In the genomic region with DNA sequence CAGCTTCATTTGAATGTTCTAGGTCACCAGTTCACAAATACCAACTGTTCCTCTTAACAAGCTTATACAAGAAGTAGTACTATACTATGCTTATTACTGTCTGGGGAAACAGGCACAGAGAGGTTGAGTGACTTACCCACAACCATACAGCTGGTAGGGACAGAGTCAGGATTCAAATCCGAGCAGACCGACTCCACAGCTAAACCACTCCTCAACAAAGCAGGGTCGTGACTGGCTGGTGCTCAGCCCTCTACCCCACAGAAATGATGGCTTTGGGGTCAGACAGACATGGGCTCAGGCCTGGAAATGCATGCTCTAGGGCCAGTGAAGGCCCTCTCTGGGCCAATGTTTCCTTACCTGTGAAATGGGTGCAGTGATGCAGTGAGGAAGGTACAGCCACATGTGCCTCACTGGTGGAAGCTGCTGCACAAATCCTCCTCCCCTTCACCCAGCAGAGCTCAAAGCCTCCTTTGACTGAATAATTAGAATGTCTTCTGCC, we compare ENCODE assay signal across 17 cellular contexts.
DNase-seq lines count a peak whose midpoint lies in the region; ATAC-seq, FAIRE-seq and TF ChIP-seq lines count a peak whose summit lies in the region.
"Had no signal": no experiment of that assay in that cellular context is flagged by ENCODE, and none has a peak within 500 bp of the region (broad histone marks: within the 10 kb centered on the region; RNA-seq: fewer than 3 reads in every experiment).

No MANE protein-coding gene starts in this region.

- H2AFZ ChIP-seq in HepG2 (ENCODE audit: low read length), result no peak overlapping the region

- H3K4me1 Mint-ChIP-seq in MCF 10A (ENCODE audit: insufficient read depth, unreplicated experiment), result peaks cover 50% of the 10 kb centered on the region
- peaks cover 5% of the 10 kb centered on the region for H3K4me1 Mint-ChIP-seq in activated T-cell treated with anti-CD3 and anti-CD28 coated beads, Interleukin-2, amount 50 U/mL, for 24 hours (ENCODE audit: low read depth)
- H3K4me1 Mint-ChIP-seq: T-cell had no signal

- H3K27me3 ChIP-seq in HepG2 (ENCODE audit: control insufficient read depth in 1 of 2, insufficient read depth in 2 of 2, low read length in 2 of 2) (peaks cover 2 to 25% of the 10 kb centered on the region in 2 experiments; a peak in 4 of 5 replicates), right lobe of liver (no peaks in the 10 kb centered on the region)

- TF ChIP-seq CTCF in HepG2 (CRISPR knock-in tag; IDR thresholded peaks at IDR 0.05), result no peak
- no peak for TF ChIP-seq CTCF in right lobe of liver (IDR thresholded peaks at IDR 0.05)
- no peak for TF ChIP-seq CTCF in MCF 10A (IDR thresholded peaks at IDR 0.05; ENCODE audit: unreplicated experiment)

- no peak for TF ChIP-seq POLR2A in HepG2 (IDR thresholded peaks at IDR 0.05; ENCODE audit: insufficient read depth in 1 of 2, low read depth in 2 of 2, low read length in 2 of 2)
- TF ChIP-seq POLR2A in right lobe of liver (IDR thresholded peaks at IDR 0.05), result no peak

- no peak for TF ChIP-seq EP300 in HepG2 (IDR thresholded peaks at IDR 0.05; ENCODE audit: low read depth in 2 of 2, low read length in 2 of 2)
- TF ChIP-seq EP300 in HepG2 (CRISPR knock-in tag; IDR thresholded peaks at IDR 0.05; ENCODE audit: borderline replicate concordance), result no peak

- peak overlapping the region; percentile 57 for H3K27ac Mint-ChIP-seq in MCF 10A (ENCODE audit: low read depth, unreplicated experiment)
- H3K27ac Mint-ChIP-seq in activated T-cell treated with anti-CD3 and anti-CD28 coated beads, Interleukin-2, amount 50 U/mL, for 24 hours, result no peak overlapping the region
- H3K27ac Mint-ChIP-seq: T-cell had no signal

- intact Hi-C loops in HepG2 (cut with micrococcal nuclease; ENCODE audit: unreplicated experiment) (no loop called here), right lobe of liver (cut with DNase I) (loop anchor here in 1 of 2 donors (10.0 kb wide), 2 partner anchors 49 to 109 kb away; no protein-coding TSS in a partner anchor), MCF 10A (cut with micrococcal nuclease) (no loop called here)

- no peak for DNase-seq in HepG2 (ENCODE audit: low spot score)
- DNase-seq in right lobe of liver, result no peak
- no peak for DNase-seq in MCF 10A (ENCODE audit: unreplicated experiment)
- no peak for DNase-seq in activated gamma-delta T cell (lab: John Stamatoyannopoulos, UW)
- DNase-seq in activated T-cell treated with anti-CD3 and anti-CD28 coated beads, Interleukin-2, amount 50 U/mL, for 24 hours, result no peak
- DNase-seq in UCSD-AML1 (lab: John Stamatoyannopoulos, UW; ENCODE audit: unreplicated experiment), result no peak
- DNase-seq in NCI-H345 treated with DMSO at 0.1 percent for 48 hours (lab: John Stamatoyannopoulos, UW; ENCODE audit: unreplicated experiment), result no peak
- DNase-seq: activated CD4-positive, alpha-beta T cell treated with anti-CD3 and anti-CD28 coated beads, Interleukin-2, amount 10 ng/mL, durations not matched to agents 24 days and 14 days; activated effector memory CD4-positive, alpha-beta T cell treated with Interleukin-2 at 50 U/mL for 16 hours; caudate nucleus; MV-4-11; naive thymus-derived CD8-positive, alpha-beta T cell; NCI-H187 treated with DMSO at 0.1 percent for 48 hours; small intestine; stimulated activated CD4-positive, alpha-beta T cell treated with anti-CD3 and anti-CD28 coated beads, Interleukin-4, amount 100 ng/mL, for 24 hours had no signal

- 82% methylated on average over 3 of the region's 3 CpGs for WGBS in HepG2 (ENCODE audit: low lambda C conversion rate)
- WGBS in right lobe of liver (ENCODE audit: insufficient coverage, low coverage, low lambda C conversion rate, missing lambda C conversion rate), result 92% methylated on average over 3 of the region's 3 CpGs
- 90 to 92% methylated on average over 3 of the region's 3 CpGs for WGBS in mesodermal cell (ENCODE audit: insufficient coverage in 2 of 2), 2 experiments

- H3K4me2 ChIP-seq in HepG2 (ENCODE audit: low read depth, low read length), result no peak overlapping the region

- POLR2A ChIA-PET in HepG2 (lab: Yijun Ruan, JAX), result no interaction called here
- POLR2A ChIA-PET in MCF 10A (lab: Yijun Ruan, JAX), result interaction anchor here (0.6 to 2.3 kb wide), 5 partner anchors 15 to 335 kb away, joined by 3 to 6 read pairs (median 3); a partner anchor contains a TSS

- no peaks in the 10 kb centered on the region for H3K9me3 Mint-ChIP-seq in MCF 10A (ENCODE audit: unreplicated experiment)
- H3K9me3 Mint-ChIP-seq in activated T-cell treated with anti-CD3 and anti-CD28 coated beads, Interleukin-2, amount 50 U/mL, for 24 hours, result peaks cover 4% of the 10 kb centered on the region
- H3K9me3 Mint-ChIP-seq: activated CD4-positive, alpha-beta T cell treated with anti-CD3 and anti-CD28 coated beads, Interleukin-2, amount 10 ng/mL, durations not matched to agents 24 days and 14 days; T-cell had no signal

- no peaks in the 10 kb centered on the region for H3K36me3 ChIP-seq in HepG2 (replicated peaks in 1 of 2; ENCODE audit: control insufficient read depth in 1 of 2, insufficient read depth in 2 of 2, low read length in 2 of 2)
- no peaks in the 10 kb centered on the region for H3K36me3 ChIP-seq in right lobe of liver
- no peaks in the 10 kb centered on the region for H3K36me3 ChIP-seq in mesodermal cell (ENCODE audit: control insufficient read depth, insufficient read depth, low read length)

- ATAC-seq in HepG2, result no peak
- no peak for ATAC-seq in right lobe of liver
- ATAC-seq: naive thymus-derived CD8-positive, alpha-beta T cell; T-cell had no signal

- no peaks in the 10 kb centered on the region for H3K27me3 Mint-ChIP-seq in MCF 10A (ENCODE audit: insufficient read depth, unreplicated experiment)
- H3K27me3 Mint-ChIP-seq in activated T-cell treated with anti-CD3 and anti-CD28 coated beads, Interleukin-2, amount 50 U/mL, for 24 hours, result peaks cover 7% of the 10 kb centered on the region
- H3K27me3 Mint-ChIP-seq: activated CD4-positive, alpha-beta T cell treated with anti-CD3 and anti-CD28 coated beads, Interleukin-2, amount 10 ng/mL, durations not matched to agents 24 days and 14 days had no signal

- H3K4me1 ChIP-seq in HepG2 (ENCODE audit: insufficient read depth, low read length), result peaks cover 86% of the 10 kb centered on the region
- H3K4me1 ChIP-seq in right lobe of liver, result peaks cover 0 to 6% (median 0%) of the 10 kb centered on the region in 4 donors
- H3K4me1 ChIP-seq in mesodermal cell (ENCODE audit: control insufficient read depth, insufficient read depth, low read length, poor library complexity, severe bottlenecking), result peaks cover 34% of the 10 kb centered on the region

- H3K9ac ChIP-seq in HepG2 (ENCODE audit: insufficient read depth, low read depth, low read length), result no peak overlapping the region

- BruUV-seq in HepG2 (replicated peaks; lab: Mats Ljungman, UMichigan), result no TSS peak
- no TSS peak for BruUV-seq in MCF 10A (replicated peaks; lab: Mats Ljungman, UMichigan)

- H3K27ac ChIP-seq in HepG2 (ENCODE audit: extremely low read length, insufficient read depth, low read length) (peak overlapping the region; percentile 38), right lobe of liver (peak overlapping the region in 1 of 3 donors; percentile 52), mesodermal cell (ENCODE audit: low read depth, low read length, severe bottlenecking) (peak overlapping the region; percentile 79)

- no peak overlapping the region for H3K4me3 Mint-ChIP-seq in MCF 10A (ENCODE audit: unreplicated experiment)
- no peak overlapping the region for H3K4me3 Mint-ChIP-seq in activated T-cell treated with anti-CD3 and anti-CD28 coated beads, Interleukin-2, amount 50 U/mL, for 24 hours
- H3K4me3 Mint-ChIP-seq: activated CD4-positive, alpha-beta T cell treated with anti-CD3 and anti-CD28 coated beads, Interleukin-2, amount 10 ng/mL, durations not matched to agents 24 days and 14 days; naive thymus-derived CD8-positive, alpha-beta T cell; T-cell had no signal

- H3K79me2 ChIP-seq in HepG2 (ENCODE audit: insufficient read depth, low read length), result no peaks in the 10 kb centered on the region

- no peak for TF ChIP-seq RAD21 in HepG2 (CRISPR knock-in tag; IDR thresholded peaks at IDR 0.05)

- no peak for FAIRE-seq in HepG2 (lab: Jason Lieb, UNC)
- FAIRE-seq: small intestine had no signal

- H3K4me3 ChIP-seq in HepG2 (replicated peaks in 1 of 3; ENCODE audit: insufficient read depth in 1 of 3, low read depth in 2 of 3, low read length in 3 of 3), result no peak overlapping the region
- H3K4me3 ChIP-seq in right lobe of liver, result no peak overlapping the region
- no peak overlapping the region for H3K4me3 ChIP-seq in mesodermal cell (ENCODE audit: extremely low read depth, insufficient read depth, low read length, poor library complexity, severe bottlenecking)

- H4K20me1 ChIP-seq in HepG2 (ENCODE audit: insufficient read depth, low read length), result no peaks in the 10 kb centered on the region

- H3K9me3 ChIP-seq in HepG2 (ENCODE audit: low read length) (no peaks in the 10 kb centered on the region), right lobe of liver (no peaks in the 10 kb centered on the region), mesodermal cell (ENCODE audit: control insufficient read depth, low read length) (peaks cover 10% of the 10 kb centered on the region)

- in situ Hi-C loops in HepG2 (cut with HindIII; ENCODE audit: extremely low pct_ligation_motif_present, low pct_unique_long_range_greater_than_20kb), result no loop called here

- CTCF ChIA-PET in HepG2 (lab: Yijun Ruan, JAX; ENCODE audit: low intra/inter-chr PET ratio, low total read pairs) (no interaction called here), MCF 10A (lab: Yijun Ruan, JAX) (interaction anchor here (0.6 to 5.3 kb wide), 7 partner anchors 11 to 1801 kb away, joined by 3 to 32 read pairs (median 4); no protein-coding TSS in a partner anchor)

- H3K36me3 Mint-ChIP-seq in MCF 10A (ENCODE audit: insufficient read depth, unreplicated experiment), result no peaks in the 10 kb centered on the region
- H3K36me3 Mint-ChIP-seq in activated T-cell treated with anti-CD3 and anti-CD28 coated beads, Interleukin-2, amount 50 U/mL, for 24 hours (ENCODE audit: low read depth), result no peaks in the 10 kb centered on the region
- H3K36me3 Mint-ChIP-seq: naive thymus-derived CD8-positive, alpha-beta T cell; T-cell had no signal

TF ChIP-seq in HepG2, 621 proteins besides CTCF, POLR2A, EP300 and RAD21 (continues in another document):
- TF ChIP-seq ARID2 (CRISPR knock-in tag; IDR thresholded peaks at IDR 0.05; ENCODE audit: borderline replicate concordance), result no peak
- no peak for TF ChIP-seq SPEN (CRISPR knock-in tag; IDR thresholded peaks at IDR 0.05; ENCODE audit: low read depth)
- TF ChIP-seq MZF1 (CRISPR knock-in tag; IDR thresholded peaks at IDR 0.05; ENCODE audit: borderline replicate concordance), result 0 out of 2 replicates have a peak, but pooled peaks have one; percentile 67
- TF ChIP-seq REPIN1 (CRISPR knock-in tag; IDR thresholded peaks at IDR 0.05; ENCODE audit: borderline replicate concordance, low read depth), result no peak
- TF ChIP-seq ZBTB7B (CRISPR knock-in tag; IDR thresholded peaks at IDR 0.05), result no peak
- TF ChIP-seq ZNF629 (CRISPR knock-in tag; conservative IDR thresholded peaks at IDR 0.05), result peak; percentile 77
- TF ChIP-seq SALL1 (CRISPR knock-in tag; IDR thresholded peaks at IDR 0.05), result no peak
- no peak for TF ChIP-seq ZFP1 (CRISPR knock-in tag; IDR thresholded peaks at IDR 0.05)
